In genomic region chr2:36919041-36919837, GRCh38 we compare ENCODE assay signal across 25 cellular contexts. TPM values are rescaled to one million over a fixed set of nuclear protein-coding genes. Genes with fewer than 3 reads are reported as not detected.
A peak's percentile ranks its signal among the peaks of the same experiment; 100 is the strongest.
DNase-seq lines count a peak whose midpoint lies in the region; ATAC-seq and TF ChIP-seq lines count a peak whose summit lies in the region.
"Had no signal": no experiment of that assay in that cellular context is flagged by ENCODE, and none has a peak within 500 bp of the region (broad histone marks: within the 10 kb centered on the region; RNA-seq: fewer than 3 reads in every experiment).

No MANE protein-coding gene starts in this region.

- H3K27ac Mint-ChIP-seq in type B pancreatic cell: peak overlapping the region; percentile 71
- no peak overlapping the region for H3K27ac Mint-ChIP-seq in activated CD4-positive, alpha-beta memory T cell treated with anti-CD3 and anti-CD28 coated beads, Interleukin-2, amount 10 ng/mL, durations not matched to agents 7 days and 5 days
- H3K27ac Mint-ChIP-seq: stimulated activated effector memory CD8-positive, alpha-beta T cell treated with anti-CD3 and anti-CD28 coated beads, Interleukin-12 subunit alpha, Interleukin-12 subunit beta, amount 100 ng/mL, for 72 hours; T-helper 1 cell treated with Interleukin-12 subunit alpha and Interleukin-12 subunit beta and Interleukin-4 antibody, amounts not matched to agents 30 μg/mL and 1 μg/mL, for 36 hours had no signal

- H3K9ac ChIP-seq in HUES6 (ENCODE audit: low read length): no peak overlapping the region
- H3K9ac ChIP-seq: SK-N-SH had no signal

- peak overlapping the region; percentile 7; the same call in 1 of the 2 replicates for H3K27ac ChIP-seq in HUES6 (ENCODE audit: low read depth, low read length)
- H3K27ac ChIP-seq: C4-2B, neutrophil, RWPE1, sigmoid colon had no signal

- TF ChIP-seq CTCF in type B pancreatic cell (conservative IDR thresholded peaks at IDR 0.05): no peak

- H3K36me3 Mint-ChIP-seq in type B pancreatic cell: peaks cover 10% of the 10 kb centered on the region
- H3K36me3 Mint-ChIP-seq in activated CD4-positive, alpha-beta memory T cell treated with anti-CD3 and anti-CD28 coated beads, Interleukin-2, amount 10 ng/mL, durations not matched to agents 7 days and 5 days (ENCODE audit: low read depth): peaks cover 11% of the 10 kb centered on the region

- CTCF ChIA-PET in activated CD4-positive, alpha-beta memory T cell treated with anti-CD3 and anti-CD28 coated beads, Interleukin-2, amount 10 ng/mL, durations not matched to agents 7 days and 5 days (lab: Charles Lee): interaction anchor here (0.6 to 1.4 kb wide), 4 partner anchors 10 to 134 kb away, joined by 3 read pairs; no protein-coding TSS in a partner anchor

- peaks cover 14% of the 10 kb centered on the region for H3K4me1 Mint-ChIP-seq in type B pancreatic cell (ENCODE audit: unreplicated experiment)
- peaks cover 3% of the 10 kb centered on the region for H3K4me1 Mint-ChIP-seq in activated CD4-positive, alpha-beta memory T cell treated with anti-CD3 and anti-CD28 coated beads, Interleukin-2, amount 10 ng/mL, durations not matched to agents 7 days and 5 days

- no peak overlapping the region for H3K4me3 ChIP-seq in HUES6 (ENCODE audit: low read depth, low read length)
- H3K4me3 ChIP-seq: sigmoid colon had no signal

- peaks cover 8% of the 10 kb centered on the region for H3K36me3 ChIP-seq in HUES6 (ENCODE audit: control insufficient read depth, insufficient read depth, low read length)
- H3K36me3 ChIP-seq: neutrophil had no signal

- H3K27me3 Mint-ChIP-seq in type B pancreatic cell: no peaks in the 10 kb centered on the region
- H3K27me3 Mint-ChIP-seq in activated CD4-positive, alpha-beta memory T cell treated with anti-CD3 and anti-CD28 coated beads, Interleukin-2, amount 10 ng/mL, durations not matched to agents 7 days and 5 days: no peaks in the 10 kb centered on the region

- peaks cover 11% of the 10 kb centered on the region for H3K4me1 ChIP-seq in HUES6 (ENCODE audit: control insufficient read depth, insufficient read depth, low read length)
- H3K4me1 ChIP-seq: sigmoid colon had no signal

- DNase-seq in amniotic epithelial cell (ENCODE audit: low read depth) (peak; percentile 16), iPS-NIHi7 (ENCODE audit: extremely low spot score) (peak; percentile 14), type B pancreatic cell (ENCODE audit: extremely low spot score, unreplicated experiment) (no peak), medulla oblongata (ENCODE audit: extremely low spot score) (no peak)
- DNase-seq in activated CD4-positive, alpha-beta memory T cell treated with anti-CD3 and anti-CD28 coated beads, Interleukin-2, amount 10 ng/mL, durations not matched to agents 7 days and 5 days: no peak
- DNase-seq: activated effector memory CD4-positive, alpha-beta T cell treated with Interleukin-2 at 50 U/mL for 16 hours; activated T-cell treated with anti-CD3 and anti-CD28 coated beads for 4 hours; Calu3; cerebellar nuclear complex; DND-41; glutamatergic neuron; KBM-7; kidney glomerular epithelial cell; NCI-H446 treated with DMSO at 0.1 percent for 48 hours; sigmoid colon; SK-N-SH; stimulated activated CD4-positive, alpha-beta T cell treated with anti-CD3 and anti-CD28 coated beads, Interleukin-4, amount 100 ng/mL, for 24 hours; substantia nigra had no signal

- no peaks in the 10 kb centered on the region for H3K9me3 ChIP-seq in HUES6 (ENCODE audit: control insufficient read depth, insufficient read depth, low read depth, low read length)
- H3K9me3 ChIP-seq: neutrophil, sigmoid colon, SK-N-SH had no signal

- H3K27me3 ChIP-seq in HUES6 (ENCODE audit: control insufficient read depth, insufficient read depth, low read length): no peaks in the 10 kb centered on the region
- H3K27me3 ChIP-seq: neutrophil, sigmoid colon had no signal

- POLR2A ChIA-PET in activated CD4-positive, alpha-beta memory T cell treated with anti-CD3 and anti-CD28 coated beads, Interleukin-2, amount 10 ng/mL, durations not matched to agents 7 days and 5 days (lab: Charles Lee): no interaction called here

- ATAC-seq in GM21723 (IDR thresholded peaks at IDR 0.05; ENCODE audit: unreplicated experiment): no peak
- ATAC-seq: stimulated activated effector memory CD8-positive, alpha-beta T cell treated with anti-CD3 and anti-CD28 coated beads, Interleukin-12 subunit alpha, Interleukin-12 subunit beta, amount 100 ng/mL, for 72 hours had no signal

- no peaks in the 10 kb centered on the region for H3K9me3 Mint-ChIP-seq in type B pancreatic cell
- H3K9me3 Mint-ChIP-seq in activated CD4-positive, alpha-beta memory T cell treated with anti-CD3 and anti-CD28 coated beads, Interleukin-2, amount 10 ng/mL, durations not matched to agents 7 days and 5 days: no peaks in the 10 kb centered on the region
- H3K9me3 Mint-ChIP-seq: stimulated activated effector memory CD8-positive, alpha-beta T cell treated with anti-CD3 and anti-CD28 coated beads, Interleukin-12 subunit alpha, Interleukin-12 subunit beta, amount 100 ng/mL, for 72 hours; T-helper 1 cell treated with Interleukin-12 subunit alpha and Interleukin-12 subunit beta and Interleukin-4 antibody, amounts not matched to agents 30 μg/mL and 1 μg/mL, for 36 hours had no signal

- H3K4me3 Mint-ChIP-seq in type B pancreatic cell: no peak overlapping the region
- no peak overlapping the region for H3K4me3 Mint-ChIP-seq in activated CD4-positive, alpha-beta memory T cell treated with anti-CD3 and anti-CD28 coated beads, Interleukin-2, amount 10 ng/mL, durations not matched to agents 7 days and 5 days
- H3K4me3 Mint-ChIP-seq: stimulated activated effector memory CD8-positive, alpha-beta T cell treated with anti-CD3 and anti-CD28 coated beads, Interleukin-12 subunit alpha, Interleukin-12 subunit beta, amount 100 ng/mL, for 72 hours; T-helper 1 cell treated with Interleukin-12 subunit alpha and Interleukin-12 subunit beta and Interleukin-4 antibody, amounts not matched to agents 30 μg/mL and 1 μg/mL, for 36 hours had no signal

RNA-seq across cellular contexts. Expression of gene STRN, which starts 47.1 kb away (rescaled TPM):
- total RNA-seq in type B pancreatic cell (ENCODE audit: low replicate concordance): 26.1 and 34.3 TPM in 2 replicates
- total RNA-seq in activated CD4-positive, alpha-beta memory T cell treated with anti-CD3 and anti-CD28 coated beads, Interleukin-2, amount 10 ng/mL, durations not matched to agents 7 days and 5 days: 10 to 100 TPM; 33.7 to 34.4 TPM

Comparison
In these comparisons a context has a peak if more than half of its experiments do, and no peak if none do; other contexts are left out.
1. DNase-seq: peak in amniotic epithelial cell (single experiment) and iPS-NIHi7 (single experiment); none in type B pancreatic cell (single experiment), activated CD4-positive, alpha-beta memory T cell treated with anti-CD3 and anti-CD28 coated beads, Interleukin-2, amount 10 ng/mL, durations not matched to agents 7 days and 5 days (single experiment) and medulla oblongata (single experiment).